Comparison of ENCODE assay signal across 1 cellular context in the genomic region with DNA sequence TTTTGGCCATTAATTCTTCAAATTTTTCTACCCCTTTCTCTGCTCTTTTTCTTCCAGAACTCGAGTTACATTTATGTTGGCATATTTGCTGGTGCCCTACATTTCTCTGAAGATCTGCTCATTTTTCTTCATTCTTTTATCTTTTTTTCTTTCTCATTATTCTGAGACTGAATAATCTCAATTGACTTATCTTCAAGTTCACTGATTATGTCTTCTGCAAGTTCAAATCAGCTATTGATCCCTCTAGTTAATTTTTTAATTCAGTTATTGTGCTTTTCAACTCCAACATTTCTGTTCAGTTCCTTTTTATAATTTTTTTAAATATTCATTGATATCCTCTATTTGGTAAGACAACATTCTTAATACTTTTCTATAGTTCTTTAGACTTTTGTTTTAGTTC.
TF ChIP-seq lines count a peak whose summit lies in the region.

No MANE protein-coding gene starts in this region.

TF ChIP-seq in HepG2, 621 proteins besides CTCF, POLR2A, EP300 and RAD21:
- TF ChIP-seq, protein P1, sequence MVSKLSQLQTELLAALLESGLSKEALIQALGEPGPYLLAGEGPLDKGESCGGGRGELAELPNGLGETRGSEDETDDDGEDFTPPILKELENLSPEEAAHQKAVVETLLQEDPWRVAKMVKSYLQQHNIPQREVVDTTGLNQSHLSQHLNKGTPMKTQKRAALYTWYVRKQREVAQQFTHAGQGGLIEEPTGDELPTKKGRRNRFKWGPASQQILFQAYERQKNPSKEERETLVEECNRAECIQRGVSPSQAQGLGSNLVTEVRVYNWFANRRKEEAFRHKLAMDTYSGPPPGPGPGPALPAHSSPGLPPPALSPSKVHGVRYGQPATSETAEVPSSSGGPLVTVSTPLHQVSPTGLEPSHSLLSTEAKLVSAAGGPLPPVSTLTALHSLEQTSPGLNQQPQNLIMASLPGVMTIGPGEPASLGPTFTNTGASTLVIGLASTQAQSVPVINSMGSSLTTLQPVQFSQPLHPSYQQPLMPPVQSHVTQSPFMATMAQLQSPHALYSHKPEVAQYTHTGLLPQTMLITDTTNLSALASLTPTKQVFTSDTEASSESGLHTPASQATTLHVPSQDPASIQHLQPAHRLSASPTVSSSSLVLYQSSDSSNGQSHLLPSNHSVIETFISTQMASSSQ (IDR thresholded peaks at IDR 0.05; ENCODE audit: low read depth) = no peak
- TF ChIP-seq, protein P1 (CRISPR knock-in tag; IDR thresholded peaks at IDR 0.05; ENCODE audit: borderline replicate concordance) = no peak
- TF ChIP-seq ZNF160 (CRISPR knock-in tag; IDR thresholded peaks at IDR 0.05) = 0 out of 2 replicates have a peak, but pooled peaks have one; percentile 33
- no peak for TF ChIP-seq ATF1 (CRISPR knock-in tag; IDR thresholded peaks at IDR 0.05)
